Comparison of ENCODE assay signal across 15 cellular contexts in the genomic region with DNA sequence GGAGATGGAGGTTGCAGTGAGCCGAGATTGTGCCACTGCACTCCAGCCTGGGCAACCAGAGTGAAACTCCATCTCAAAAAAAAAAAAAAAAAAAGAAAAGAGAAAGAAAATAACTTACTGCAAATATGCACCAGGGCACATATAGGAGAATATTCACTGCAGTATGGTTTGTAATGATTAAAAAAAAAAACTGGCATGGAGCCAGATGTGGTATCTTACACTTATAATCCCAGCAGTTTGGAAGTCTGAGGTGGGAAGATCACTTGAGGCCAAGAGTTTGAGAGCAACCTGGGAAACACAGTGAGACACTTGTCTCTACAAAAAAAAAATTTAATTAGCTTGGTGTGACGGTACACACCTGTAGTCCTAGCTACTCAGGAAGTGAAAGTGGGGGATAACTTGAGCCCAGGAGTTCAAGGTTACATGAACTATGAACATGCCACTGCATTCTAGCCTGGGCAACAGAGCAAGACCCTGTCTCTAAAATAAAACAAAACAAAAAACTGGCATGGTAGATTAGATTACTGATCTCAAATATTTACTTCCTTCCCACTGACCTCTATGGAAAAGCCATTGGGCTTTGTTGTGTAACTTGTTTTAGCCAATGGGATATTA.
A peak's percentile ranks its signal among the peaks of the same experiment; 100 is the strongest.
DNase-seq lines count a peak whose midpoint lies in the region; ATAC-seq, FAIRE-seq and TF ChIP-seq lines count a peak whose summit lies in the region.
"Had no signal": no experiment of that assay in that cellular context is flagged by ENCODE, and none has a peak within 500 bp of the region (broad histone marks: within the 10 kb centered on the region; RNA-seq: fewer than 3 reads in every experiment).

No MANE protein-coding gene starts in this region.

- H3K36me3 ChIP-seq in HepG2 (replicated peaks in 1 of 2; ENCODE audit: control insufficient read depth in 1 of 2, insufficient read depth in 2 of 2, low read length in 2 of 2), result peaks cover 0 to 3% of the 10 kb centered on the region in 2 experiments; a peak in 2 of 5 replicates

- no peak overlapping the region for H3K9ac ChIP-seq in HepG2 (ENCODE audit: insufficient read depth, low read depth, low read length)

- no peaks in the 10 kb centered on the region for H4K20me1 ChIP-seq in HepG2 (ENCODE audit: insufficient read depth, low read length)

- BruUV-seq in HepG2 (replicated peaks; lab: Mats Ljungman, UMichigan), result no TSS peak

- ATAC-seq in HepG2 (no peak), GM18858 (IDR thresholded peaks at IDR 0.05; ENCODE audit: unreplicated experiment) (no peak), HG03521 (IDR thresholded peaks at IDR 0.05; ENCODE audit: unreplicated experiment) (no peak)
- ATAC-seq: CD8-positive, alpha-beta T cell had no signal

- 89% methylated on average over 2 of the region's 2 CpGs for WGBS in HepG2 (ENCODE audit: low lambda C conversion rate)

- CTCF ChIA-PET in HepG2 (lab: Yijun Ruan, JAX; ENCODE audit: low intra/inter-chr PET ratio, low total read pairs), result no interaction called here

- DNase-seq in DMS53 (lab: John Stamatoyannopoulos, UW) (peak; percentile 8), DMS53 treated with DMSO at 0.1 percent for 48 hours (lab: John Stamatoyannopoulos, UW; ENCODE audit: unreplicated experiment) (no peak), OCI-M1 (lab: John Stamatoyannopoulos, UW) (peak; percentile 33), HepG2 (ENCODE audit: low spot score) (no peak), G401 (ENCODE audit: low spot score) (no peak)
- no peak for DNase-seq in activated naive CD4-positive, alpha-beta T cell treated with anti-CD3 and anti-CD28 coated beads, Interleukin-2, amount 50 U/mL, for 16 hours
- DNase-seq: Caco-2; CD8-positive, alpha-beta T cell; DMS79; GDM1; HCEC 1CT; Kasumi-1 had no signal

- POLR2A ChIA-PET in HepG2 (lab: Yijun Ruan, JAX), result interaction anchor here (0.6 to 1.2 kb wide), 2 partner anchors 17 to 135 kb away, joined by 3 read pairs; no protein-coding TSS in a partner anchor

- no peak for TF ChIP-seq EP300 in HepG2 (IDR thresholded peaks at IDR 0.05; ENCODE audit: low read depth in 2 of 2, low read length in 2 of 2)
- TF ChIP-seq EP300 in HepG2 (CRISPR knock-in tag; IDR thresholded peaks at IDR 0.05; ENCODE audit: borderline replicate concordance), result no peak

- no peaks in the 10 kb centered on the region for H3K27me3 ChIP-seq in HepG2 (ENCODE audit: control insufficient read depth in 1 of 2, insufficient read depth in 2 of 2, low read length in 2 of 2)

- no peaks in the 10 kb centered on the region for H3K79me2 ChIP-seq in HepG2 (ENCODE audit: insufficient read depth, low read length)

- FAIRE-seq in HepG2 (lab: Jason Lieb, UNC), result no peak

- no peak overlapping the region for H3K4me3 ChIP-seq in HepG2 (replicated peaks in 1 of 3; ENCODE audit: insufficient read depth in 1 of 3, low read depth in 2 of 3, low read length in 3 of 3)

- peaks cover 65% of the 10 kb centered on the region for H3K4me1 ChIP-seq in HepG2 (ENCODE audit: insufficient read depth, low read length)
- H3K4me1 ChIP-seq: Caco-2 had no signal

- no peak overlapping the region for H3K27ac ChIP-seq in HepG2 (ENCODE audit: extremely low read length, insufficient read depth, low read length)
- H3K27ac ChIP-seq: 22Rv1 had no signal

- TF ChIP-seq CTCF in HepG2 (CRISPR knock-in tag; IDR thresholded peaks at IDR 0.05), result no peak

- TF ChIP-seq POLR2A in HepG2 (IDR thresholded peaks at IDR 0.05; ENCODE audit: insufficient read depth in 1 of 2, low read depth in 2 of 2, low read length in 2 of 2), result no peak

- in situ Hi-C loops in HepG2 (cut with HindIII; ENCODE audit: extremely low pct_ligation_motif_present, low pct_unique_long_range_greater_than_20kb), result no loop called here
- in situ Hi-C loops in G401 (cut with HindIII; ENCODE audit: low sequenced_read_pairs), result no loop called here

- no peak overlapping the region for H2AFZ ChIP-seq in HepG2 (ENCODE audit: low read length)

- peaks cover 8% of the 10 kb centered on the region for H3K9me3 ChIP-seq in HepG2 (ENCODE audit: low read length)

- TF ChIP-seq RAD21 in HepG2 (CRISPR knock-in tag; IDR thresholded peaks at IDR 0.05), result no peak

- H3K4me2 ChIP-seq in HepG2 (ENCODE audit: low read depth, low read length), result no peak overlapping the region

- intact Hi-C loops in HepG2 (cut with micrococcal nuclease; ENCODE audit: unreplicated experiment), result loop anchor here (10.0 kb wide), 1 partner anchor 295 kb away; no protein-coding TSS in a partner anchor

TF ChIP-seq in HepG2, 621 proteins besides CTCF, POLR2A, EP300 and RAD21 (continues in another document):
- TF ChIP-seq RAD51 (IDR thresholded peaks at IDR 0.05; ENCODE audit: borderline replicate concordance), result no peak
- TF ChIP-seq KLF9 (CRISPR knock-in tag; IDR thresholded peaks at IDR 0.05; ENCODE audit: low read depth), result no peak
- no peak for TF ChIP-seq ZNF20 (CRISPR knock-in tag; IDR thresholded peaks at IDR 0.05)
- no peak for TF ChIP-seq ZNF3 (CRISPR knock-in tag; IDR thresholded peaks at IDR 0.05)
- TF ChIP-seq, protein P1, sequence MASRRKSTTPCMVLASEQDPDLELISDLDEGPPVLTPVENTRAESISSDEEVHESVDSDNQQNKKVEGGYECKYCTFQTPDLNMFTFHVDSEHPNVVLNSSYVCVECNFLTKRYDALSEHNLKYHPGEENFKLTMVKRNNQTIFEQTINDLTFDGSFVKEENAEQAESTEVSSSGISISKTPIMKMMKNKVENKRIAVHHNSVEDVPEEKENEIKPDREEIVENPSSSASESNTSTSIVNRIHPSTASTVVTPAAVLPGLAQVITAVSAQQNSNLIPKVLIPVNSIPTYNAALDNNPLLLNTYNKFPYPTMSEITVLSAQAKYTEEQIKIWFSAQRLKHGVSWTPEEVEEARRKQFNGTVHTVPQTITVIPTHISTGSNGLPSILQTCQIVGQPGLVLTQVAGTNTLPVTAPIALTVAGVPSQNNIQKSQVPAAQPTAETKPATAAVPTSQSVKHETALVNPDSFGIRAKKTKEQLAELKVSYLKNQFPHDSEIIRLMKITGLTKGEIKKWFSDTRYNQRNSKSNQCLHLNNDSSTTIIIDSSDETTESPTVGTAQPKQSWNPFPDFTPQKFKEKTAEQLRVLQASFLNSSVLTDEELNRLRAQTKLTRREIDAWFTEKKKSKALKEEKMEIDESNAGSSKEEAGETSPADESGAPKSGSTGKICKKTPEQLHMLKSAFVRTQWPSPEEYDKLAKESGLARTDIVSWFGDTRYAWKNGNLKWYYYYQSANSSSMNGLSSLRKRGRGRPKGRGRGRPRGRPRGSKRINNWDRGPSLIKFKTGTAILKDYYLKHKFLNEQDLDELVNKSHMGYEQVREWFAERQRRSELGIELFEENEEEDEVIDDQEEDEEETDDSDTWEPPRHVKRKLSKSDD (CRISPR knock-in tag; IDR thresholded peaks at IDR 0.05; ENCODE audit: low read depth), result no peak
- TF ChIP-seq GZF1 (CRISPR knock-in tag; IDR thresholded peaks at IDR 0.05), result no peak
- TF ChIP-seq, protein P2, sequence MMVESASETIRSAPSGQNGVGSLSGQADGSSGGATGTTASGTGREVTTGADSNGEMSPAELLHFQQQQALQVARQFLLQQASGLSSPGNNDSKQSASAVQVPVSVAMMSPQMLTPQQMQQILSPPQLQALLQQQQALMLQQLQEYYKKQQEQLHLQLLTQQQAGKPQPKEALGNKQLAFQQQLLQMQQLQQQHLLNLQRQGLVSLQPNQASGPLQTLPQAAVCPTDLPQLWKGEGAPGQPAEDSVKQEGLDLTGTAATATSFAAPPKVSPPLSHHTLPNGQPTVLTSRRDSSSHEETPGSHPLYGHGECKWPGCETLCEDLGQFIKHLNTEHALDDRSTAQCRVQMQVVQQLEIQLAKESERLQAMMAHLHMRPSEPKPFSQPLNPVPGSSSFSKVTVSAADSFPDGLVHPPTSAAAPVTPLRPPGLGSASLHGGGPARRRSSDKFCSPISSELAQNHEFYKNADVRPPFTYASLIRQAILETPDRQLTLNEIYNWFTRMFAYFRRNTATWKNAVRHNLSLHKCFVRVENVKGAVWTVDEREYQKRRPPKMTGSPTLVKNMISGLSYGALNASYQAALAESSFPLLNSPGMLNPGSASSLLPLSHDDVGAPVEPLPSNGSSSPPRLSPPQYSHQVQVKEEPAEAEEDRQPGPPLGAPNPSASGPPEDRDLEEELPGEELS (CRISPR knock-in tag; IDR thresholded peaks at IDR 0.05), result no peak
- TF ChIP-seq, protein P3, sequence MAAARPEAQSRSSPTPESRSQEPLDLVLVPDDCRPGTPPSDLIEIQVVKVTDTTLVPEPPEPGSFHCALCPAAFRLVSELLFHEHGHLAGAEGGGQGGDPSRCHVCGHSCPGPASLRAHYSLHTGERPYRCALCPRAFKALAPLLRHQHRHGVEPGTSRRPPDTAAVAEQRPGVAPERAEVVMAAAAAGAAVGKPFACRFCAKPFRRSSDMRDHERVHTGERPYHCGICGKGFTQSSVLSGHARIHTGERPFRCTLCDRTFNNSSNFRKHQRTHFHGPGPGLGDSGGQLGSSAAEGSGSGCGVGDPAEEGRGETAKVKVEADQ (CRISPR knock-in tag; IDR thresholded peaks at IDR 0.05; ENCODE audit: borderline replicate concordance), result no peak
- no peak for TF ChIP-seq CBX1 (IDR thresholded peaks at IDR 0.05; ENCODE audit: low read depth)
- TF ChIP-seq, protein P4, sequence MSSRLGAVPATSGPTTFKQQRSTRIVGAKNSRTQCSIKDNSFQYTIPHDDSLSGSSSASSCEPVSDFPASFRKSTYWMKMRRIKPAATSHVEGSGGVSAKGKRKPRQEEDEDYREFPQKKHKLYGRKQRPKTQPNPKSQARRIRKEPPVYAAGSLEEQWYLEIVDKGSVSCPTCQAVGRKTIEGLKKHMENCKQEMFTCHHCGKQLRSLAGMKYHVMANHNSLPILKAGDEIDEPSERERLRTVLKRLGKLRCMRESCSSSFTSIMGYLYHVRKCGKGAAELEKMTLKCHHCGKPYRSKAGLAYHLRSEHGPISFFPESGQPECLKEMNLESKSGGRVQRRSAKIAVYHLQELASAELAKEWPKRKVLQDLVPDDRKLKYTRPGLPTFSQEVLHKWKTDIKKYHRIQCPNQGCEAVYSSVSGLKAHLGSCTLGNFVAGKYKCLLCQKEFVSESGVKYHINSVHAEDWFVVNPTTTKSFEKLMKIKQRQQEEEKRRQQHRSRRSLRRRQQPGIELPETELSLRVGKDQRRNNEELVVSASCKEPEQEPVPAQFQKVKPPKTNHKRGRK (CRISPR knock-in tag; IDR thresholded peaks at IDR 0.05), result no peak
- no peak for TF ChIP-seq ZNF550 (CRISPR knock-in tag; IDR thresholded peaks at IDR 0.05; ENCODE audit: borderline replicate concordance)
- TF ChIP-seq ZEB1 (IDR thresholded peaks at IDR 0.05; ENCODE audit: insufficient replicate concordance, low read depth), result no peak
- no peak for TF ChIP-seq HNRNPUL1 (IDR thresholded peaks at IDR 0.05; ENCODE audit: low read depth, low read length)
- no peak for TF ChIP-seq GTF2F1 (IDR thresholded peaks at IDR 0.05; ENCODE audit: low read length)
- no peak for TF ChIP-seq TSC22D2 (CRISPR knock-in tag; IDR thresholded peaks at IDR 0.05; ENCODE audit: borderline replicate concordance)
- no peak for TF ChIP-seq FLYWCH1 (CRISPR knock-in tag; IDR thresholded peaks at IDR 0.05)

Comparison
In these comparisons a context has a peak if more than half of its experiments do, and no peak if none do; other contexts are left out.
1. DNase-seq: peak in DMS53 (single experiment) and OCI-M1 (single experiment); none in DMS53 treated with DMSO at 0.1 percent for 48 hours (single experiment), HepG2 (single experiment), G401 (single experiment) and activated naive CD4-positive, alpha-beta T cell treated with anti-CD3 and anti-CD28 coated beads, Interleukin-2, amount 50 U/mL, for 16 hours (single experiment).